14 cellular contexts compared by ENCODE assay signal in genomic region chr6:150255840-150256239, GRCh38.
DNase-seq lines count a peak whose midpoint lies in the region; ATAC-seq and TF ChIP-seq lines count a peak whose summit lies in the region.
"Had no signal": no experiment of that assay in that cellular context is flagged by ENCODE, and none has a peak within 500 bp of the region (broad histone marks: within the 10 kb centered on the region; RNA-seq: fewer than 3 reads in every experiment).

No MANE protein-coding gene starts in this region.

- H3K9ac ChIP-seq in HCT116 (ENCODE audit: low read length): no peak overlapping the region

- intact Hi-C loops in HCT116 (cut with micrococcal nuclease) (no loop called here), PC-9 (cut with micrococcal nuclease; ENCODE audit: unreplicated experiment) (loop anchor here (1.0 to 5.0 kb wide), 2 partner anchors 80 to 114 kb away; partner anchors contain the start of gene PPP1R14C), gastrocnemius medialis (cut with DNase I; ENCODE audit: low total_unique reads) (no loop called here), cardiac septum (cut with DNase I) (no loop called here)

- no peak overlapping the region for H3K4me3 ChIP-seq in HCT116 (replicated peaks in 1 of 2; ENCODE audit: low read depth in 1 of 2, low read length in 2 of 2)
- H3K4me3 ChIP-seq in PC-9: no peak overlapping the region
- no peak overlapping the region for H3K4me3 ChIP-seq in epithelial cell of esophagus (ENCODE audit: low read length)
- no peak overlapping the region for H3K4me3 ChIP-seq in gastrocnemius medialis

- in situ Hi-C loops in gastrocnemius medialis (cut with MboI; ENCODE audit: low sequenced_read_pairs in 4 of 4): no loop called here

- BruUV-seq in HCT116 (replicated peaks; lab: Mats Ljungman, UMichigan): no TSS peak
- no TSS peak for BruUV-seq in PC-9 (replicated peaks; lab: Mats Ljungman, UMichigan)

- H3K9me2 ChIP-seq in HCT116 (ENCODE audit: insufficient read depth): no peaks in the 10 kb centered on the region
- no peaks in the 10 kb centered on the region for H3K9me2 ChIP-seq in PC-9 (ENCODE audit: insufficient read depth)

- no peak for DNase-seq in HCT116 (ENCODE audit: low read depth, low spot score)
- DNase-seq in PC-9: peak in 1 of 2 experiments; percentile 17
- peak; percentile 99 for DNase-seq in epithelial cell of esophagus (ENCODE audit: low read depth)
- no peak for DNase-seq in gastrocnemius medialis
- no peak for DNase-seq in left lobe of liver (ENCODE audit: low spot score)
- no peak for DNase-seq in cardiac septum (ENCODE audit: low spot score)
- no peak for DNase-seq in dermis blood vessel endothelial cell
- DNase-seq: DMS 273 treated with DMSO at 0.1 percent for 48 hours, NCI-H1417 treated with DMSO at 0.1 percent for 48 hours, NCI-H1930, NCI-H2171 treated with DMSO at 0.1 percent for 48 hours, NCI-H748 treated with DMSO at 0.1 percent for 48 hours had no signal

- H2AFZ ChIP-seq in HCT116 (ENCODE audit: low read depth, low read length, poor library complexity, severe bottlenecking) (no peak overlapping the region), PC-9 (no peak overlapping the region)

- TF ChIP-seq CTCF in HCT116 (IDR thresholded peaks at IDR 0.05 in 2 of 3, conservative IDR thresholded peaks at IDR 0.05 in 1 of 3; ENCODE audit: borderline replicate concordance in 1 of 3, insufficient read depth in 1 of 3, low read depth in 2 of 3, low read length in 2 of 3): no peak
- TF ChIP-seq CTCF in PC-9 (conservative IDR thresholded peaks at IDR 0.05): no peak
- no peak for TF ChIP-seq CTCF in epithelial cell of esophagus (IDR thresholded peaks at IDR 0.05; ENCODE audit: insufficient read depth, low read depth, low read length, missing control alignments)
- no peak for TF ChIP-seq CTCF in gastrocnemius medialis (IDR thresholded peaks at IDR 0.05 in 4 of 5, conservative IDR thresholded peaks at IDR 0.05 in 1 of 5)

- no peaks in the 10 kb centered on the region for H3K36me3 ChIP-seq in HCT116 (ENCODE audit: control insufficient read depth in 1 of 2, insufficient read depth in 2 of 2, low read length in 2 of 2)
- H3K36me3 ChIP-seq in PC-9 (ENCODE audit: low read depth): no peaks in the 10 kb centered on the region
- H3K36me3 ChIP-seq in gastrocnemius medialis: no peaks in the 10 kb centered on the region

- no peaks in the 10 kb centered on the region for H3K9me3 ChIP-seq in HCT116 (ENCODE audit: control insufficient read depth in 1 of 2, insufficient read depth in 1 of 2, low read depth in 1 of 2, low read length in 2 of 2)
- peaks cover 5% of the 10 kb centered on the region; the same call in 1 of the 2 replicates for H3K9me3 ChIP-seq in PC-9 (ENCODE audit: insufficient read depth, low read depth)
- H3K9me3 ChIP-seq in gastrocnemius medialis: no peaks in the 10 kb centered on the region

- ATAC-seq in HCT116: no peak
- ATAC-seq in gastrocnemius medialis: no peak
- ATAC-seq in left lobe of liver: no peak
- ATAC-seq: PC-3 had no signal

- H3K79me2 ChIP-seq in HCT116 (ENCODE audit: insufficient read depth, low read length): no peaks in the 10 kb centered on the region
- H3K79me2 ChIP-seq in PC-9 (ENCODE audit: low read depth): no peaks in the 10 kb centered on the region

- RAD21 ChIA-PET in HCT116 (lab: Charles Lee; ENCODE audit: low non-redundant PET in 1 of 2, low total read pairs in 2 of 2, uncharacterized antibody in 2 of 2, unreplicated experiment in 2 of 2): no interaction called here

- no peak overlapping the region for H3K27ac ChIP-seq in HCT116 (ENCODE audit: low read depth, low read length)
- H3K27ac ChIP-seq in PC-9: peak overlapping the region; percentile 96
- peak overlapping the region; percentile 79 to 89 (median 84) for H3K27ac ChIP-seq in gastrocnemius medialis
- H3K27ac ChIP-seq: C4-2B had no signal

- H3K27me3 ChIP-seq in HCT116 (ENCODE audit: insufficient read depth, low read length) (no peaks in the 10 kb centered on the region), PC-9 (ENCODE audit: insufficient read depth, low read depth) (no peaks in the 10 kb centered on the region), gastrocnemius medialis (no peaks in the 10 kb centered on the region)

- TF ChIP-seq POLR2A in HCT116 (IDR thresholded peaks at IDR 0.05; ENCODE audit: borderline replicate concordance, extremely low read depth, insufficient read depth, insufficient read length) (no peak), gastrocnemius medialis (IDR thresholded peaks at IDR 0.05) (no peak)

- H3K4me1 ChIP-seq in HCT116 (ENCODE audit: control insufficient read depth in 1 of 2, insufficient read depth in 2 of 2, low read length in 2 of 2) (peaks cover 17 to 46% of the 10 kb centered on the region in 2 experiments), PC-9 (replicated peaks; ENCODE audit: insufficient read depth) (peaks cover 62% of the 10 kb centered on the region), gastrocnemius medialis (peaks cover 55 to 56% of the 10 kb centered on the region in 2 donors)

- CTCF ChIA-PET in HCT116 (lab: Charles Lee) (no interaction called here), PC-9 (lab: Charles Lee) (interaction anchor here (0.6 kb wide), 1 partner anchor 392 kb away, joined by 4 read pairs; no protein-coding TSS in a partner anchor)

- H4K20me1 ChIP-seq in HCT116 (ENCODE audit: insufficient read depth) (no peaks in the 10 kb centered on the region), PC-9 (ENCODE audit: insufficient read depth) (no peaks in the 10 kb centered on the region)

- POLR2A ChIA-PET in HCT116 (lab: Charles Lee): interaction anchor here (1.6 kb wide), 1 partner anchor 12 kb away, joined by 4 read pairs; no protein-coding TSS in a partner anchor
- POLR2A ChIA-PET in PC-9 (lab: Charles Lee; ENCODE audit: unreplicated experiment): no interaction called here

- TF ChIP-seq RAD21 in HCT116 (IDR thresholded peaks at IDR 0.05; ENCODE audit: low read depth): no peak

- H3K4me2 ChIP-seq in HCT116 (ENCODE audit: low read length): peak overlapping the region; percentile 15; the same call in 1 of the 2 replicates
- peak overlapping the region; percentile 73 for H3K4me2 ChIP-seq in PC-9

- peaks cover 24% of the 10 kb centered on the region for H3F3A ChIP-seq in PC-9 (ENCODE audit: insufficient read depth, low read depth)

TF ChIP-seq in HCT116, 20 proteins besides CTCF, POLR2A, EP300 and RAD21:
- TF ChIP-seq ZFX (IDR thresholded peaks at IDR 0.05) (no peak), JUND (IDR thresholded peaks at IDR 0.05) (no peak), ZNF274 (IDR thresholded peaks at IDR 0.05; ENCODE audit: low read depth, low read length) (no peak), EZH2 (IDR thresholded peaks at IDR 0.05) (no peak), TCF7L2 (IDR thresholded peaks at IDR 0.05; ENCODE audit: borderline replicate concordance, extremely low read depth, insufficient read depth, insufficient read length) (no peak), SRF (IDR thresholded peaks at IDR 0.05; ENCODE audit: low read depth) (no peak)
